Comparison of ENCODE assay signal across 9 cellular contexts in genomic region chr19:38975214-38975860, GRCh38. TPM values are rescaled to one million over a fixed set of nuclear protein-coding genes. Genes with fewer than 3 reads are reported as not detected.
DNase-seq lines count a peak whose midpoint lies in the region; ATAC-seq and TF ChIP-seq lines count a peak whose summit lies in the region.
"Had no signal": no experiment of that assay in that cellular context is flagged by ENCODE, and none has a peak within 500 bp of the region (broad histone marks: within the 10 kb centered on the region; RNA-seq: fewer than 3 reads in every experiment).

TSS of gene FBXO17 (minus strand) at chr19:38975742. CDS start at chr19:38950319, 25,423 bp downstream.

- H3K4me3 Mint-ChIP-seq in central memory CD8-positive, alpha-beta T cell: peak within 1 kb of the TSS; percentile 66

- TF ChIP-seq CTCF in sigmoid colon (IDR thresholded peaks at IDR 0.05): no peak

- intact Hi-C loops in sigmoid colon (cut with DNase I): no loop called here

- H3K4me3 ChIP-seq in sigmoid colon: peak within 1 kb of the TSS; percentile 56 to 68 (median 64)

- H3K4me1 ChIP-seq in sigmoid colon: peaks cover 0 to 24% (median 21%) of the 10 kb centered on the region in 4 donors

- peak within 1 kb of the TSS; percentile 85 to 96 (median 90) for H3K27ac ChIP-seq in sigmoid colon
- H3K27ac ChIP-seq: neutrophil had no signal

- peaks cover 37% of the 10 kb centered on the region for H3K27me3 Mint-ChIP-seq in central memory CD8-positive, alpha-beta T cell

- TF ChIP-seq POLR2A in sigmoid colon (IDR thresholded peaks at IDR 0.05): peak in 1 of 2 donors; percentile 21

- H3K36me3 ChIP-seq in sigmoid colon: no peaks in the 10 kb centered on the region
- H3K36me3 ChIP-seq: neutrophil had no signal

- H3K27me3 ChIP-seq in sigmoid colon: no peaks in the 10 kb centered on the region

- DNase-seq in AG20443 (ENCODE audit: low spot score) (peak; percentile 86), LHCN-M2 (ENCODE audit: low read depth) (peak; percentile 59), iPS-NIHi7 (ENCODE audit: extremely low spot score) (peak; percentile 79), sigmoid colon (peak; percentile 81), NCI-H2107 (lab: John Stamatoyannopoulos, UW) (no peak)
- DNase-seq in central memory CD8-positive, alpha-beta T cell (ENCODE audit: low spot score in 2 of 2): no peak

- H3K9me3 ChIP-seq in sigmoid colon: no peaks in the 10 kb centered on the region
- H3K9me3 ChIP-seq: neutrophil had no signal

- H3K4me1 Mint-ChIP-seq in central memory CD8-positive, alpha-beta T cell: peaks cover 5% of the 10 kb centered on the region

- no peaks in the 10 kb centered on the region for H3K9me3 Mint-ChIP-seq in central memory CD8-positive, alpha-beta T cell

- peaks cover 4% of the 10 kb centered on the region for H3K36me3 Mint-ChIP-seq in central memory CD8-positive, alpha-beta T cell (ENCODE audit: insufficient read depth)

- TF ChIP-seq EP300 in sigmoid colon (IDR thresholded peaks at IDR 0.05): no peak

- no peak for ATAC-seq in central memory CD8-positive, alpha-beta T cell (replicated peaks; ENCODE audit: extremely low read depth, poor library complexity, severe bottlenecking)
- ATAC-seq in HG03342 (IDR thresholded peaks at IDR 0.05; ENCODE audit: unreplicated experiment) (no peak), HG03159 (IDR thresholded peaks at IDR 0.05; ENCODE audit: unreplicated experiment) (no peak)

- H3K27ac Mint-ChIP-seq in central memory CD8-positive, alpha-beta T cell (ENCODE audit: low read depth): peak within 1 kb of the TSS; percentile 53

- 5 to 7% methylated on average over 63 of the region's 63 CpGs for WGBS in sigmoid colon, 2 donors

RNA-seq across cellular contexts. Expression of gene FBXO17, which starts in this region (rescaled TPM):
- total RNA-seq in LHCN-M2 (2014; rRNA removed) (26.3 and 31.2 TPM in 2 replicates), sigmoid colon (10 to 100 TPM; 20.3 to 28.6 (median 25.9) TPM)
- polyA plus RNA-seq in LHCN-M2 (2012): 26.8 TPM
- 1 to 10 TPM; 1.6 to 4.8 (median 3.3) TPM for polyA plus RNA-seq in sigmoid colon

Comparison
In these comparisons a context has a peak if more than half of its experiments do, and no peak if none do; other contexts are left out.
1. DNase-seq: peak in AG20443 (single experiment), LHCN-M2 (single experiment), iPS-NIHi7 (single experiment) and sigmoid colon (single experiment); none in central memory CD8-positive, alpha-beta T cell (0 of 2) and NCI-H2107 (single experiment).